Comparison of ENCODE assay signal across 8 cellular contexts in genomic region chr6:159726196-159726917, GRCh38. TPM values are rescaled to one million over a fixed set of nuclear protein-coding genes. Genes with fewer than 3 reads are reported as not detected.
DNase-seq lines count a peak whose midpoint lies in the region; ATAC-seq and TF ChIP-seq lines count a peak whose summit lies in the region.

No MANE protein-coding gene starts in this region.

- in situ Hi-C loops in IMR-90 (cut with MboI; ENCODE audit: low sequenced_read_pairs) = no loop called here

- CTCF ChIA-PET in IMR-90 (lab: Yijun Ruan, JAX) = no interaction called here
- CTCF ChIA-PET in GM10248 (lab: Yijun Ruan, JAX) = interaction anchor here (0.6 to 1.8 kb wide), 4 partner anchors 8 to 35 kb away, joined by 3 to 7 read pairs (median 4); partner anchors contain the start of gene ACAT2

- BruUV-seq in IMR-90 (replicated peaks; lab: Mats Ljungman, UMichigan) = TSS peak; percentile 52

- H3K9me1 ChIP-seq in IMR-90 (ENCODE audit: insufficient read depth, low read length) = peaks cover 3% of the 10 kb centered on the region

- H3K9me3 ChIP-seq in IMR-90 (ENCODE audit: control insufficient read depth, insufficient read depth, low read length) = no peaks in the 10 kb centered on the region
- H3K9me3 ChIP-seq in iPS-18c (ENCODE audit: control insufficient read depth, insufficient read depth, low read length) = no peaks in the 10 kb centered on the region

- peaks cover 37% of the 10 kb centered on the region for H4K20me1 ChIP-seq in IMR-90 (ENCODE audit: insufficient read depth, low read length)

- peak; percentile 25 for ATAC-seq in GM19324 (IDR thresholded peaks at IDR 0.05; ENCODE audit: low FRiP score, unreplicated experiment)
- peak; percentile 6 for ATAC-seq in IMR-90 (ENCODE audit: low read depth)
- ATAC-seq in activated naive CD8-positive, alpha-beta T cell treated with anti-CD3 and anti-CD28 coated beads, Interleukin-2, amount 10 ng/mL, durations not matched to agents 7 days and 5 days (ENCODE audit: low read depth) = peak; percentile 12
- ATAC-seq in stimulated activated naive B cell treated with anti-CD40 and anti-IgM and Interleukin-4, amounts not matched to agents 10 μg/mL and 1 μg/mL and 100 μg/mL, for 72 hours (replicated peaks) = no peak

- no peaks in the 10 kb centered on the region; the same call in 1 of the 2 replicates for H3K36me3 ChIP-seq in IMR-90 (ENCODE audit: control insufficient read depth, insufficient read depth, low read length)

- peak overlapping the region; percentile 73 for H3K18ac ChIP-seq in IMR-90 (ENCODE audit: low read depth, low read length)

- H4K5ac ChIP-seq in IMR-90 (ENCODE audit: low read depth, low read length) = peak overlapping the region; percentile 88

- H2BK120ac ChIP-seq in IMR-90 (ENCODE audit: low read depth, low read length) = peak overlapping the region; percentile 51

- peak overlapping the region; percentile 98 for H2AFZ ChIP-seq in IMR-90 (replicated peaks; ENCODE audit: low read length, poor library complexity)

- H4K91ac ChIP-seq in IMR-90 (ENCODE audit: insufficient read depth, low read depth, low read length) = peak overlapping the region; percentile 97

- H3K56ac ChIP-seq in IMR-90 (ENCODE audit: extremely low read depth, insufficient read depth, low read length) = peak overlapping the region; percentile 77

- no peak overlapping the region for H2BK20ac ChIP-seq in IMR-90 (ENCODE audit: low read depth, low read length)

- H4K8ac ChIP-seq in IMR-90 (ENCODE audit: low read depth in 2 of 2, low read length in 2 of 2) = peak overlapping the region; percentile 94 to 98

- peak overlapping the region; percentile 100 for H2BK5ac ChIP-seq in IMR-90 (ENCODE audit: low read depth, low read length, poor library complexity, severe bottlenecking)

- peak overlapping the region; percentile 100 for H2AK9ac ChIP-seq in IMR-90 (replicated peaks; ENCODE audit: low read depth, low read length, poor library complexity)

- peak overlapping the region; percentile 68 for H3K4me3 ChIP-seq in AG09309 (ENCODE audit: control insufficient read depth, low read depth, low read length)
- H3K4me3 ChIP-seq in IMR-90 (ENCODE audit: insufficient read depth, low read depth, low read length) = peak overlapping the region; percentile 84
- peak overlapping the region; percentile 95 for H3K4me3 ChIP-seq in iPS-18c (ENCODE audit: insufficient read depth, low read depth, low read length)

- dilution Hi-C loops in IMR-90 (cut with HindIII; ENCODE audit: low sequenced_read_pairs, unreplicated experiment) = no loop called here

- POLR2A ChIA-PET in IMR-90 (lab: Charles Lee; ENCODE audit: unreplicated experiment) (interaction anchor here (0.6 to 0.8 kb wide), 2 partner anchors 10 to 29 kb away, joined by 3 to 13 read pairs; no protein-coding TSS in a partner anchor), GM10248 (lab: Yijun Ruan, JAX) (interaction anchor here (0.5 to 2.3 kb wide), 6 partner anchors 11 to 801 kb away, joined by 3 to 14 read pairs (median 4); partner anchors contain the start of genes ACAT2, MRPL18 and TCP1)
- POLR2A ChIA-PET in activated naive CD8-positive, alpha-beta T cell treated with anti-CD3 and anti-CD28 coated beads, Interleukin-2, amount 10 ng/mL, durations not matched to agents 7 days and 5 days (lab: Charles Lee) = interaction anchor here (0.8 to 5.4 kb wide), 20 partner anchors 8 to 736 kb away, joined by 3 to 89 read pairs (median 4); partner anchors contain the start of genes ACAT2, MRPL18, SOD2 and TAGAP

- H3K4me1 ChIP-seq in IMR-90 (ENCODE audit: control insufficient read depth, insufficient read depth, low read length) = peaks cover 3% of the 10 kb centered on the region; the same call in 1 of the 2 replicates

- no peak for TF ChIP-seq POLR2A in IMR-90 (IDR thresholded peaks at IDR 0.05; ENCODE audit: low read depth, low read length)

- peaks cover 32% of the 10 kb centered on the region for H3K36me3 Mint-ChIP-seq in activated naive CD8-positive, alpha-beta T cell treated with anti-CD3 and anti-CD28 coated beads, Interleukin-2, amount 10 ng/mL, durations not matched to agents 7 days and 5 days
- H3K36me3 Mint-ChIP-seq in stimulated activated naive B cell treated with anti-CD40 and anti-IgM and Interleukin-4, amounts not matched to agents 10 μg/mL and 1 μg/mL and 100 μg/mL, for 72 hours = peaks cover 6 to 26% of the 10 kb centered on the region in 2 donors

- peaks cover 4% of the 10 kb centered on the region for H3K9me3 Mint-ChIP-seq in activated naive CD8-positive, alpha-beta T cell treated with anti-CD3 and anti-CD28 coated beads, Interleukin-2, amount 10 ng/mL, durations not matched to agents 7 days and 5 days
- no peaks in the 10 kb centered on the region for H3K9me3 Mint-ChIP-seq in stimulated activated naive B cell treated with anti-CD40 and anti-IgM and Interleukin-4, amounts not matched to agents 10 μg/mL and 1 μg/mL and 100 μg/mL, for 72 hours

- no peak for TF ChIP-seq RAD21 in IMR-90 (IDR thresholded peaks at IDR 0.05; ENCODE audit: low read length)

- H3K27me3 ChIP-seq in IMR-90 (ENCODE audit: control insufficient read depth, insufficient read depth, low read length) = no peaks in the 10 kb centered on the region

- DNase-seq in AG09309 (ENCODE audit: low read depth) (no peak), IMR-90 (no peak), SKM-1 treated with dmso at 0.1 percent for 144 hours (lab: John Stamatoyannopoulos, UW; ENCODE audit: unreplicated experiment) (no peak), GM10248 (ENCODE audit: extremely low spot score) (no peak)
- no peak for DNase-seq in activated naive CD8-positive, alpha-beta T cell treated with anti-CD3 and anti-CD28 coated beads, Interleukin-2, amount 10 ng/mL, durations not matched to agents 7 days and 5 days
- no peak for DNase-seq in stimulated activated naive B cell treated with anti-CD40 and anti-IgM and Interleukin-4, amounts not matched to agents 10 μg/mL and 1 μg/mL and 100 μg/mL, for 72 hours

- peak overlapping the region; percentile 95 for H3K14ac ChIP-seq in IMR-90 (replicated peaks; ENCODE audit: low read depth, low read length)

- H3K27ac ChIP-seq in IMR-90 (ENCODE audit: insufficient read depth, low read length) = peak overlapping the region; percentile 99

- peak overlapping the region; percentile 94 for H3K4me3 Mint-ChIP-seq in activated naive CD8-positive, alpha-beta T cell treated with anti-CD3 and anti-CD28 coated beads, Interleukin-2, amount 10 ng/mL, durations not matched to agents 7 days and 5 days
- peak overlapping the region; percentile 96 to 99 for H3K4me3 Mint-ChIP-seq in stimulated activated naive B cell treated with anti-CD40 and anti-IgM and Interleukin-4, amounts not matched to agents 10 μg/mL and 1 μg/mL and 100 μg/mL, for 72 hours

- peak overlapping the region; percentile 98 for H3K27ac Mint-ChIP-seq in activated naive CD8-positive, alpha-beta T cell treated with anti-CD3 and anti-CD28 coated beads, Interleukin-2, amount 10 ng/mL, durations not matched to agents 7 days and 5 days
- H3K27ac Mint-ChIP-seq in stimulated activated naive B cell treated with anti-CD40 and anti-IgM and Interleukin-4, amounts not matched to agents 10 μg/mL and 1 μg/mL and 100 μg/mL, for 72 hours = peak overlapping the region; percentile 100

- intact Hi-C loops in IMR-90 (cut with micrococcal nuclease) = loop anchor here (2.0 kb wide), 1 partner anchor 26 kb away; no protein-coding TSS in a partner anchor

- peak overlapping the region; percentile 57; the same call in 2 of the 3 replicates for H2BK15ac ChIP-seq in IMR-90 (ENCODE audit: low read depth, low read length)

- TF ChIP-seq CTCF in AG09309 (IDR thresholded peaks at IDR 0.05; ENCODE audit: control insufficient read depth, insufficient read depth, low read depth, low read length, missing control alignments) (no peak), IMR-90 (conservative IDR thresholded peaks at IDR 0.05; ENCODE audit: low read depth, low read length) (no peak), GM10248 (IDR thresholded peaks at IDR 0.05; ENCODE audit: control extremely low read depth, extremely low read depth, low read depth, missing control alignments) (no peak)

- H3K23ac ChIP-seq in IMR-90 (ENCODE audit: low read depth, low read length) = peak overlapping the region; percentile 97

- peaks cover 28% of the 10 kb centered on the region for H3K4me1 Mint-ChIP-seq in activated naive CD8-positive, alpha-beta T cell treated with anti-CD3 and anti-CD28 coated beads, Interleukin-2, amount 10 ng/mL, durations not matched to agents 7 days and 5 days
- peaks cover 25 to 45% of the 10 kb centered on the region in 2 donors for H3K4me1 Mint-ChIP-seq in stimulated activated naive B cell treated with anti-CD40 and anti-IgM and Interleukin-4, amounts not matched to agents 10 μg/mL and 1 μg/mL and 100 μg/mL, for 72 hours

- H3K27me3 Mint-ChIP-seq in activated naive CD8-positive, alpha-beta T cell treated with anti-CD3 and anti-CD28 coated beads, Interleukin-2, amount 10 ng/mL, durations not matched to agents 7 days and 5 days = no peaks in the 10 kb centered on the region
- H3K27me3 Mint-ChIP-seq in stimulated activated naive B cell treated with anti-CD40 and anti-IgM and Interleukin-4, amounts not matched to agents 10 μg/mL and 1 μg/mL and 100 μg/mL, for 72 hours = no peaks in the 10 kb centered on the region

- peaks cover 17 to 50% of the 10 kb centered on the region in 2 experiments for H3K79me1 ChIP-seq in IMR-90 (ENCODE audit: low read depth in 1 of 2, low read length in 2 of 2)

- peak overlapping the region; percentile 88 for H3K9ac ChIP-seq in IMR-90 (ENCODE audit: low read depth, low read length)

- WGBS in IMR-90 (ENCODE audit: extremely low coverage in 2 of 2, insufficient read length in 1 of 2), 2 experiments = 1% methylated on average over 19 of the region's 32 CpGs; no CpG with 5 or more reads in 1 of the 2 experiments

- peak overlapping the region; percentile 87 for H3K4me2 ChIP-seq in IMR-90 (ENCODE audit: low read depth, low read length)

- H2AK5ac ChIP-seq in IMR-90 (ENCODE audit: low read depth, low read length) = peak overlapping the region; percentile 81

- peak overlapping the region; percentile 99 for H3K4ac ChIP-seq in IMR-90 (ENCODE audit: low read depth, low read length)

RNA-seq across cellular contexts. Expression of gene WTAP, which starts 0.9 kb away (rescaled TPM):
- total RNA-seq in IMR-90 (2012; rRNA removed) = 92.3 and 124 TPM in 2 replicates
- polyA plus RNA-seq in IMR-90 (2012; rRNA removed) = 20.1 and 30.2 TPM in 2 replicates
- polyA plus RNA-seq in IMR-90 (2012; cell fraction: cytosol; rRNA removed) = 6.5 and 6.6 TPM in 2 replicates
- 3.8 and 25.2 TPM in 2 replicates for polyA plus RNA-seq in IMR-90 (2012; cell fraction: nucleus; rRNA removed; ENCODE audit: low replicate concordance)
- 100 to 1,000 TPM; 127 to 129 TPM for total RNA-seq in activated naive CD8-positive, alpha-beta T cell treated with anti-CD3 and anti-CD28 coated beads, Interleukin-2, amount 10 ng/mL, durations not matched to agents 7 days and 5 days

RNA-seq across cellular contexts. Expression of gene SOD2, which starts 33.3 kb away (rescaled TPM):
- total RNA-seq in IMR-90 (2012; rRNA removed) = 243 TPM in 2 replicates
- polyA plus RNA-seq in IMR-90 (2012; rRNA removed) = 102 and 173 TPM in 2 replicates
- polyA plus RNA-seq in IMR-90 (2012; cell fraction: cytosol; rRNA removed) = 93.7 and 177 TPM in 2 replicates
- 48.2 and 96.3 TPM in 2 replicates for polyA plus RNA-seq in IMR-90 (2012; cell fraction: nucleus; rRNA removed; ENCODE audit: low replicate concordance)
- 10 to 100 TPM; 68.4 to 72.1 TPM for total RNA-seq in activated naive CD8-positive, alpha-beta T cell treated with anti-CD3 and anti-CD28 coated beads, Interleukin-2, amount 10 ng/mL, durations not matched to agents 7 days and 5 days

RNA-seq across cellular contexts. Expression of gene ACAT2, which starts 35.5 kb away (rescaled TPM):
- total RNA-seq in IMR-90 (2012; rRNA removed) = 45.2 and 50.3 TPM in 2 replicates
- 29.2 and 30.5 TPM in 2 replicates for polyA plus RNA-seq in IMR-90 (2012; rRNA removed)
- polyA plus RNA-seq in IMR-90 (2012; cell fraction: cytosol; rRNA removed) = 8.8 and 15.7 TPM in 2 replicates
- 4.2 and 15.3 TPM in 2 replicates for polyA plus RNA-seq in IMR-90 (2012; cell fraction: nucleus; rRNA removed; ENCODE audit: low replicate concordance)
- total RNA-seq in activated naive CD8-positive, alpha-beta T cell treated with anti-CD3 and anti-CD28 coated beads, Interleukin-2, amount 10 ng/mL, durations not matched to agents 7 days and 5 days = 10 to 100 TPM; 55.3 to 57.1 TPM

Comparison
In these comparisons a context has a peak if more than half of its experiments do, and no peak if none do; other contexts are left out.
1. ATAC-seq: peak in GM19324 (single experiment), IMR-90 (single experiment) and activated naive CD8-positive, alpha-beta T cell treated with anti-CD3 and anti-CD28 coated beads, Interleukin-2, amount 10 ng/mL, durations not matched to agents 7 days and 5 days (single experiment); none in stimulated activated naive B cell treated with anti-CD40 and anti-IgM and Interleukin-4, amounts not matched to agents 10 μg/mL and 1 μg/mL and 100 μg/mL, for 72 hours (0 of 2).
2. Peak in every context shown above with its lines, with median percentiles within 50 percentile points of each other: H3K4me3 ChIP-seq.